In genomic region chr1:22275626-22276395, GRCh38 we compare ENCODE assay signal across 9 cellular contexts.
DNase-seq lines count a peak whose midpoint lies in the region; FAIRE-seq and TF ChIP-seq lines count a peak whose summit lies in the region.
"Had no signal": no experiment of that assay in that cellular context is flagged by ENCODE, and none has a peak within 500 bp of the region (broad histone marks: within the 10 kb centered on the region; RNA-seq: fewer than 3 reads in every experiment).

No MANE protein-coding gene starts in this region.

- POLR2A ChIA-PET in activated CD4-positive, alpha-beta T cell treated with anti-CD3 and anti-CD28 coated beads, Interleukin-2, amount 10 ng/mL, durations not matched to agents 7 days and 5 days (lab: Charles Lee), result no interaction called here
- POLR2A ChIA-PET in endothelial cell of umbilical vein (lab: Charles Lee), result no interaction called here

- CTCF ChIA-PET in activated CD4-positive, alpha-beta T cell treated with anti-CD3 and anti-CD28 coated beads, Interleukin-2, amount 10 ng/mL, durations not matched to agents 7 days and 5 days (lab: Charles Lee), result interaction anchor here (0.6 to 1.3 kb wide), 3 partner anchors 36 to 730 kb away, joined by 3 to 4 read pairs (median 3); no protein-coding TSS in a partner anchor
- CTCF ChIA-PET in endothelial cell of umbilical vein (lab: Charles Lee), result interaction anchor here (0.6 to 3.4 kb wide), 14 partner anchors 9 to 178 kb away, joined by 3 to 35 read pairs (median 3); no protein-coding TSS in a partner anchor

- H3K4me1 Mint-ChIP-seq in activated CD4-positive, alpha-beta T cell treated with anti-CD3 and anti-CD28 coated beads, Interleukin-2, amount 10 ng/mL, durations not matched to agents 7 days and 5 days, result no peaks in the 10 kb centered on the region

- no TSS peak for BruUV-seq in endothelial cell of umbilical vein (replicated peaks; lab: Mats Ljungman, UMichigan)

- DNase-seq in NCI-H2029 (lab: John Stamatoyannopoulos, UW), result peak; percentile 14
- DNase-seq in NCI-H2029 treated with DMSO at 0.1 percent for 48 hours (lab: John Stamatoyannopoulos, UW), result no peak
- DNase-seq in NCI-H2196 (lab: John Stamatoyannopoulos, UW; ENCODE audit: unreplicated experiment), result peak; percentile 54
- DNase-seq in activated CD4-positive, alpha-beta T cell treated with anti-CD3 and anti-CD28 coated beads, Interleukin-2, amount 10 ng/mL, durations not matched to agents 7 days and 5 days, result peak; percentile 27
- peak; percentile 69 for DNase-seq in endothelial cell of umbilical vein (ENCODE audit: low read depth, low spot score)
- DNase-seq in midbrain (lab: John Stamatoyannopoulos, UW), result peak; percentile 6
- no peak for DNase-seq in suprapubic skin (ENCODE audit: low spot score in 2 of 2)
- no peak for DNase-seq in NCI-H1048 (lab: John Stamatoyannopoulos, UW)

- H3K27me3 Mint-ChIP-seq in activated CD4-positive, alpha-beta T cell treated with anti-CD3 and anti-CD28 coated beads, Interleukin-2, amount 10 ng/mL, durations not matched to agents 7 days and 5 days, result no peaks in the 10 kb centered on the region

- no peaks in the 10 kb centered on the region for H3K9me3 ChIP-seq in endothelial cell of umbilical vein (replicated peaks; ENCODE audit: control insufficient read depth, insufficient read depth, low read length)
- H3K9me3 ChIP-seq in suprapubic skin, result no peaks in the 10 kb centered on the region

- dilution Hi-C loops in endothelial cell of umbilical vein (cut with MboI; ENCODE audit: extremely low pct_ligation_motif_present, low sequenced_read_pairs), result no loop called here

- 89% methylated on average over 2 of the region's 16 CpGs for WGBS in suprapubic skin

- no peak overlapping the region for H3K9ac ChIP-seq in endothelial cell of umbilical vein (replicated peaks; ENCODE audit: extremely low read depth, insufficient read depth, low read length)

- H3K27ac ChIP-seq in endothelial cell of umbilical vein (ENCODE audit: insufficient read depth, low read depth, low read length), result no peak overlapping the region
- peak overlapping the region; percentile 8 for H3K27ac ChIP-seq in suprapubic skin

- H3K4me1 ChIP-seq in endothelial cell of umbilical vein (ENCODE audit: control insufficient read depth, extremely low read depth, insufficient read depth, low read length) (peaks cover 22% of the 10 kb centered on the region), suprapubic skin (peaks cover 23% of the 10 kb centered on the region)

- no peak overlapping the region for H3K4me2 ChIP-seq in endothelial cell of umbilical vein (ENCODE audit: insufficient read depth, low read length)

- H2AFZ ChIP-seq in endothelial cell of umbilical vein (ENCODE audit: low read depth, low read length), result no peak overlapping the region

- FAIRE-seq in endothelial cell of umbilical vein (lab: Jason Lieb, UNC), result peak; percentile 70

- H4K20me1 ChIP-seq in endothelial cell of umbilical vein (replicated peaks; ENCODE audit: control insufficient read depth, extremely low read depth, insufficient read depth, low read length), result no peaks in the 10 kb centered on the region

- H3K36me3 ChIP-seq in endothelial cell of umbilical vein (ENCODE audit: control insufficient read depth in 2 of 2, extremely low read depth in 1 of 2, insufficient read depth in 2 of 2, low read length in 2 of 2) (no peaks in the 10 kb centered on the region), suprapubic skin (no peaks in the 10 kb centered on the region)

- H3K79me2 ChIP-seq in endothelial cell of umbilical vein (ENCODE audit: control insufficient read depth, insufficient read depth, low read length), result no peaks in the 10 kb centered on the region

- no peak overlapping the region for H3K4me3 Mint-ChIP-seq in activated CD4-positive, alpha-beta T cell treated with anti-CD3 and anti-CD28 coated beads, Interleukin-2, amount 10 ng/mL, durations not matched to agents 7 days and 5 days
- H3K4me3 Mint-ChIP-seq: CD4-positive, CD25-positive, alpha-beta regulatory T cell had no signal

- H3K36me3 Mint-ChIP-seq in activated CD4-positive, alpha-beta T cell treated with anti-CD3 and anti-CD28 coated beads, Interleukin-2, amount 10 ng/mL, durations not matched to agents 7 days and 5 days (ENCODE audit: low read depth), result no peaks in the 10 kb centered on the region
- H3K36me3 Mint-ChIP-seq: CD4-positive, CD25-positive, alpha-beta regulatory T cell had no signal

- no peak for TF ChIP-seq EP300 in suprapubic skin (IDR thresholded peaks at IDR 0.05)

- no peaks in the 10 kb centered on the region for H3K9me3 Mint-ChIP-seq in activated CD4-positive, alpha-beta T cell treated with anti-CD3 and anti-CD28 coated beads, Interleukin-2, amount 10 ng/mL, durations not matched to agents 7 days and 5 days

- peak; percentile 75 to 97 for TF ChIP-seq CTCF in endothelial cell of umbilical vein (IDR thresholded peaks at IDR 0.05; ENCODE audit: extremely low read depth in 1 of 2, insufficient read depth in 1 of 2, low read depth in 1 of 2, low read length in 2 of 2)
- TF ChIP-seq CTCF in suprapubic skin (IDR thresholded peaks at IDR 0.05), result peak; percentile 36 to 89

- TF ChIP-seq POLR2A in endothelial cell of umbilical vein (IDR thresholded peaks at IDR 0.05; ENCODE audit: low read depth, low read length) (no peak), suprapubic skin (IDR thresholded peaks at IDR 0.05) (no peak)

- no peak overlapping the region for H3K27ac Mint-ChIP-seq in activated CD4-positive, alpha-beta T cell treated with anti-CD3 and anti-CD28 coated beads, Interleukin-2, amount 10 ng/mL, durations not matched to agents 7 days and 5 days
- H3K27ac Mint-ChIP-seq: CD4-positive, CD25-positive, alpha-beta regulatory T cell had no signal

- intact Hi-C loops in endothelial cell of umbilical vein (cut with micrococcal nuclease), result loop anchor here (1.0 to 10.0 kb wide), 3 partner anchors 143 to 251 kb away; no protein-coding TSS in a partner anchor

- no peak overlapping the region for H3K4me3 ChIP-seq in endothelial cell of umbilical vein (replicated peaks in 1 of 3; ENCODE audit: insufficient read depth in 1 of 3, low read depth in 1 of 3, low read length in 3 of 3)
- H3K4me3 ChIP-seq in suprapubic skin, result no peak overlapping the region

- H3K27me3 ChIP-seq in endothelial cell of umbilical vein (ENCODE audit: control insufficient read depth in 2 of 2, insufficient read depth in 2 of 2, low read length in 2 of 2) (peaks cover 0 to 5% of the 10 kb centered on the region in 2 experiments), suprapubic skin (no peaks in the 10 kb centered on the region)

- H3K9me1 ChIP-seq in endothelial cell of umbilical vein (replicated peaks; ENCODE audit: control insufficient read depth, extremely low read depth, insufficient read depth, low read length), result no peaks in the 10 kb centered on the region

TF ChIP-seq in endothelial cell of umbilical vein, 7 proteins besides CTCF, POLR2A, EP300 and RAD21:
- no peak for TF ChIP-seq JUN (IDR thresholded peaks at IDR 0.05; ENCODE audit: borderline replicate concordance, insufficient read depth, insufficient read length, low read depth)
- TF ChIP-seq MAX (IDR thresholded peaks at IDR 0.05; ENCODE audit: insufficient read depth, insufficient read length), result no peak
- no peak for TF ChIP-seq MYC (IDR thresholded peaks at IDR 0.05; ENCODE audit: low read depth, low read length)
TF ChIP-seq in endothelial cell of umbilical vein: peak in this region for 0.

Comparison
In these comparisons a context has a peak if more than half of its experiments do, and no peak if none do; other contexts are left out.
1. DNase-seq: peak in NCI-H2029 (single experiment), NCI-H2196 (single experiment), activated CD4-positive, alpha-beta T cell treated with anti-CD3 and anti-CD28 coated beads, Interleukin-2, amount 10 ng/mL, durations not matched to agents 7 days and 5 days (single experiment), endothelial cell of umbilical vein (single experiment) and midbrain (single experiment); none in NCI-H2029 treated with DMSO at 0.1 percent for 48 hours (single experiment), suprapubic skin (0 of 2) and NCI-H1048 (single experiment).